13 cellular contexts compared by ENCODE assay signal in the genomic region with DNA sequence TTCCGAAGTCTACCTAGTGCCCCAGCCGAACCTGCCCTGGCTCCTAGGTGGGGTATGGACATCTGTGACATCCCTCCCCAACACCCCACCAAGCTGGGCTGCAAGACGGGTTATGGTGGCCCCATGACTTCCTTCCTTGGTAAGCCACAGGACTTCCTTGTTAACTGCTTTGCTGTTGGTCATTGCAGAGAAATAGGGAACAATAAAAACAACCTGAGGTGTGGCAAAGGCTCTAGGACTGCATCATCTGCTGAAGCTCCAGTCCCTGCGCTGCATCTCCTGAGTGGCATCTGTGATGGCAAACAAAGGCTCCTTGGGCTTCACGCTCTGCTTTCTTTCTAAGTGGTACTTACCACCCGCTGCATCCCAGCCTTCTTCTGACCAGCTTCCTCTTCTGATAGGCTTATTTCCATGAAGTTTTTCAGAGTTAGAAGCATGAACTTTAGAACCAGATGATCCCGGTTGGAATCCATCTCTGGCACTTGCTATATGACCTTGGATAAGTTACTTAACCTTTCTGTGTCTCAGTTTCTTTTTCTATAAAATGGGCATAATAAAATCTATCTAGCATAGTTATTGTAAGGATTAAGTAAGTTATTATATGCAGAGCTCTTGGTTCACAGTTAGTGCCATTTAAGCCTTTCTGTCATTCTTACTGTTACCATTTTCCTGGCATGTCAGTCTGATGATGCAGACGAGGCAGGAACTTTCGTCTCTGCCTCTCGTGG.
DNase-seq lines count a peak whose midpoint lies in the region; ATAC-seq lines count a peak whose summit lies in the region.
"Had no signal": no experiment of that assay in that cellular context is flagged by ENCODE, and none has a peak within 500 bp of the region (broad histone marks: within the 10 kb centered on the region; RNA-seq: fewer than 3 reads in every experiment).

No MANE protein-coding gene starts in this region.

- ATAC-seq in memory B cell (ENCODE audit: low read depth) = peak; percentile 80
- ATAC-seq in HG03175 (IDR thresholded peaks at IDR 0.05; ENCODE audit: unreplicated experiment) = no peak

- H3K9me3 Mint-ChIP-seq in memory B cell = no peaks in the 10 kb centered on the region
- H3K9me3 Mint-ChIP-seq: CD4-positive, CD25-positive, alpha-beta regulatory T cell had no signal

- H3K4me3 ChIP-seq in Jurkat, Clone E6-1 (ENCODE audit: low read length) = no peak overlapping the region

- intact Hi-C loops in posterior cingulate gyrus (cut with DNase I) = no loop called here

- no peak overlapping the region for H3K4me3 Mint-ChIP-seq in memory B cell
- H3K4me3 Mint-ChIP-seq: CD4-positive, CD25-positive, alpha-beta regulatory T cell had no signal

- no peak overlapping the region for H3K27ac Mint-ChIP-seq in memory B cell
- H3K27ac Mint-ChIP-seq: CD4-positive, CD25-positive, alpha-beta regulatory T cell had no signal

- H3K4me1 Mint-ChIP-seq in memory B cell = peaks cover 24% of the 10 kb centered on the region

- DNase-seq in CD1c-positive myeloid dendritic cell (ENCODE audit: extremely low spot score) (peak; percentile 62), SIG-M5 (lab: John Stamatoyannopoulos, UW) (peak; percentile 19), memory B cell (ENCODE audit: low spot score in 2 of 2) (no peak), posterior cingulate gyrus (no peak), HK-2 (ENCODE audit: unreplicated experiment) (no peak)
- DNase-seq in Jurkat, Clone E6-1 (ENCODE audit: low read depth, low spot score) = peak; percentile 28
- no peak for DNase-seq in activated T-cell treated with anti-CD3 and anti-CD28 coated beads, Interleukin-2, amount 50 U/mL, for 48 hours
- DNase-seq: activated CD8-positive, alpha-beta memory T cell treated with anti-CD3 and anti-CD28 coated beads for 24 hours; activated naive CD4-positive, alpha-beta T cell; CD4-positive, CD25-positive, alpha-beta regulatory T cell; islet precursor cell; T1000 had no signal

- H3K36me3 Mint-ChIP-seq in memory B cell = peaks cover 2% of the 10 kb centered on the region
- H3K36me3 Mint-ChIP-seq: CD4-positive, CD25-positive, alpha-beta regulatory T cell had no signal

- peaks cover 14% of the 10 kb centered on the region for H3K27me3 Mint-ChIP-seq in memory B cell

Comparison
In these comparisons a context has a peak if more than half of its experiments do, and no peak if none do; other contexts are left out.
1. DNase-seq: peak in CD1c-positive myeloid dendritic cell (single experiment), Jurkat, Clone E6-1 (single experiment) and SIG-M5 (single experiment); none in memory B cell (0 of 2), posterior cingulate gyrus (0 of 10), HK-2 (single experiment) and activated T-cell treated with anti-CD3 and anti-CD28 coated beads, Interleukin-2, amount 50 U/mL, for 48 hours (0 of 2).